Comparison of ENCODE assay signal across 13 cellular contexts in the genomic region with DNA sequence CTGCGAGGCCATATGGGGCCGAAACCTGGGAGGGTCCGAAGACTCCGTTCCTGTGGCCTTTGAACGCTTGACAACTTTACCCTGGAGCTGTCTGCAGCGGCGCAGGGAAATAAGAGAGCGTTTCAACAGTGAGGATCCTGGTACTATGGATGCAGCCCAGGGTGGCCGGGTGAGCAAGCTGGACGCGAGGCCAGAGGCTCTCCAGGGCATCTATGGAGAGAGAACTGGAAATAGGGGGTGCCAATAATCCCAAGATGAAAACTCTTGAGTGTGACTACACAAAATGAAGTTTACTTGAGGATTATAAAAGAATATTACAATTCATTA. TPM values are rescaled to one million over a fixed set of nuclear protein-coding genes. Genes with fewer than 3 reads are reported as not detected.
DNase-seq lines count a peak whose midpoint lies in the region; ATAC-seq and TF ChIP-seq lines count a peak whose summit lies in the region.
"Had no signal": no experiment of that assay in that cellular context is flagged by ENCODE, and none has a peak within 500 bp of the region (broad histone marks: within the 10 kb centered on the region; RNA-seq: fewer than 3 reads in every experiment).

No MANE protein-coding gene starts in this region.

- H3K9me3 ChIP-seq in ascending aorta (peaks cover 0 to 15% of the 10 kb centered on the region in 2 donors), gastroesophageal sphincter (peaks cover 0 to 15% (median 0%) of the 10 kb centered on the region in 3 donors), mucosa of rectum (ENCODE audit: control insufficient read depth in 2 of 2, low read length in 2 of 2) (peaks cover 0 to 3% of the 10 kb centered on the region in 2 donors), suprapubic skin (no peaks in the 10 kb centered on the region)
- H3K9me3 ChIP-seq: HAP-1 had no signal

- no peak for ATAC-seq in gastroesophageal sphincter
- ATAC-seq in GM21515 (IDR thresholded peaks at IDR 0.05; ENCODE audit: unreplicated experiment), result no peak
- ATAC-seq in GM21447 (IDR thresholded peaks at IDR 0.05; ENCODE audit: unreplicated experiment), result no peak
- ATAC-seq in HG02840 (IDR thresholded peaks at IDR 0.05; ENCODE audit: low FRiP score, unreplicated experiment), result no peak
- no peak for ATAC-seq in HG03432 (IDR thresholded peaks at IDR 0.05; ENCODE audit: unreplicated experiment)
- ATAC-seq: activated CD4-positive, alpha-beta T cell treated with anti-CD3 and anti-CD28 coated beads for 36 hours had no signal

- no peak overlapping the region for H3K9ac ChIP-seq in mucosa of rectum (ENCODE audit: low read depth in 1 of 2, low read length in 2 of 2)

- DNase-seq in ascending aorta (ENCODE audit: low spot score in 2 of 2), result no peak
- no peak for DNase-seq in suprapubic skin (ENCODE audit: low spot score in 2 of 2)
- DNase-seq: activated CD4-positive, alpha-beta T cell treated with anti-CD3 and anti-CD28 coated beads for 36 hours; activated naive CD4-positive, alpha-beta T cell treated with anti-CD3 and anti-CD28 coated beads for 36 hours; DMS79 treated with DMSO at 0.1 percent for 48 hours had no signal

- TF ChIP-seq CTCF in ascending aorta (IDR thresholded peaks at IDR 0.05), result no peak
- TF ChIP-seq CTCF in gastroesophageal sphincter (IDR thresholded peaks at IDR 0.05), result no peak
- no peak for TF ChIP-seq CTCF in suprapubic skin (IDR thresholded peaks at IDR 0.05)

- H3K4me3 ChIP-seq in ascending aorta (peak overlapping the region; percentile 58 to 61), gastroesophageal sphincter (peak overlapping the region; percentile 58 to 60), mucosa of rectum (ENCODE audit: low read length in 2 of 2) (peak overlapping the region; percentile 57 to 69), suprapubic skin (peak overlapping the region; percentile 53)
- H3K4me3 ChIP-seq: HAP-1 had no signal

- TF ChIP-seq EP300 in gastroesophageal sphincter (IDR thresholded peaks at IDR 0.05) (no peak), suprapubic skin (IDR thresholded peaks at IDR 0.05) (no peak)

- H3K27me3 ChIP-seq in ascending aorta (no peaks in the 10 kb centered on the region), gastroesophageal sphincter (no peaks in the 10 kb centered on the region), mucosa of rectum (ENCODE audit: control insufficient read depth in 2 of 2, insufficient read depth in 2 of 2, low read length in 2 of 2) (peaks cover 18 to 38% of the 10 kb centered on the region in 2 donors), suprapubic skin (peaks cover 36% of the 10 kb centered on the region)

- no peaks in the 10 kb centered on the region for H3K36me3 ChIP-seq in ascending aorta
- no peaks in the 10 kb centered on the region for H3K36me3 ChIP-seq in gastroesophageal sphincter
- no peaks in the 10 kb centered on the region for H3K36me3 ChIP-seq in mucosa of rectum (ENCODE audit: control insufficient read depth in 2 of 2, insufficient read depth in 2 of 2, low read length in 2 of 2)
- H3K36me3 ChIP-seq in suprapubic skin, result no peaks in the 10 kb centered on the region
- H3K36me3 ChIP-seq: HAP-1 had no signal

- H3K4me1 ChIP-seq in ascending aorta (no peaks in the 10 kb centered on the region), gastroesophageal sphincter (peaks cover 0 to 34% (median 0%) of the 10 kb centered on the region in 3 donors), mucosa of rectum (ENCODE audit: control insufficient read depth in 2 of 2, insufficient read depth in 2 of 2, low read length in 2 of 2) (peaks cover 0 to 8% of the 10 kb centered on the region in 2 donors), suprapubic skin (peaks cover 14% of the 10 kb centered on the region)
- H3K4me1 ChIP-seq: HAP-1 had no signal

- intact Hi-C loops in ascending aorta (cut with DNase I), result loop anchor here (5.0 kb wide), 2 partner anchors 40 to 115 kb away; no protein-coding TSS in a partner anchor

- no peak for TF ChIP-seq POLR2A in gastroesophageal sphincter (IDR thresholded peaks at IDR 0.05)
- TF ChIP-seq POLR2A in suprapubic skin (IDR thresholded peaks at IDR 0.05), result no peak

- peak overlapping the region; percentile 67 to 79 for H3K27ac ChIP-seq in ascending aorta
- peak overlapping the region in 3 of 4 donors; percentile 86 to 90 (median 89) for H3K27ac ChIP-seq in gastroesophageal sphincter
- H3K27ac ChIP-seq in mucosa of rectum (ENCODE audit: low read depth in 2 of 2, low read length in 2 of 2), result no peak overlapping the region
- H3K27ac ChIP-seq in suprapubic skin, result peak overlapping the region; percentile 75

- no CpG with 5 or more reads among the region's 11 CpGs for WGBS in gastroesophageal sphincter (ENCODE audit: low coverage in 1 of 2), 2 donors
- WGBS in suprapubic skin, result 31% methylated on average over 11 of the region's 11 CpGs

RNA-seq across cellular contexts. Expression of gene ABCC9, which starts 1.1 kb away (rescaled TPM):
- total RNA-seq in ascending aorta (19.8 TPM), gastroesophageal sphincter (100 to 1,000 TPM in 1 of 4 donors, 10 to 100 TPM in 3; 61.8 to 105 (median 73.7) TPM), suprapubic skin (1 to 10 TPM; 7.8 to 9.6 (median 8.1) TPM)
- total RNA-seq: activated CD4-positive, alpha-beta T cell treated with anti-CD3 and anti-CD28 coated beads for 36 hours; activated naive CD4-positive, alpha-beta T cell treated with anti-CD3 and anti-CD28 coated beads for 36 hours; endothelial cell of umbilical vein had no signal

Comparison
In these comparisons a context has a peak if more than half of its experiments do, and no peak if none do; other contexts are left out.
1. H3K27ac ChIP-seq: peak in ascending aorta (2 of 2), gastroesophageal sphincter (3 of 4) and suprapubic skin (single experiment); none in mucosa of rectum (0 of 2).
2. Peak in every context shown above with its lines, with median percentiles within 50 percentile points of each other: H3K4me3 ChIP-seq.